1 cellular context compared by ENCODE assay signal in the genomic region with DNA sequence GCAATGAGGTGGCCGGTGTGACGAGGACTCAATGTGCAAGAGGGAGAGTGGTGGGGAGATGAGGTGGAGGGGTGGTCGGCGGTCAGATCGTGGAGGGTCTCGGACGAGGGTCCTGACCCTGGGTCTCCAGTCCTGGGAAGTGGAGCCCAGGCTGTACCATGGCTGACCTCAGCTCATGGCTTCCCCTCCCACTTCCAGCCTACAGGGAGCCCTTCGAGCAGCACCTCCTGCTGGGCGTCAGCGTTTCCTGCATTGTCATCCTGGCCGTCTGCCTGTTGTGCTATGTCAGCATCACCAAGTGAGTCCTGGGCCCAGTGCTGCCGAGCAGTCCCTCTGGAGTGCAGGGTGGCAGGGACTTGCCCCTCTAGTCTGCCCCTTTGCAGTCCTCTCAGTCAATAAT.
TF ChIP-seq lines count a peak whose summit lies in the region.

No MANE protein-coding gene starts in this region.

TF ChIP-seq in K562, 482 proteins besides CTCF, POLR2A, EP300 and RAD21:
- TF ChIP-seq, protein P1, sequence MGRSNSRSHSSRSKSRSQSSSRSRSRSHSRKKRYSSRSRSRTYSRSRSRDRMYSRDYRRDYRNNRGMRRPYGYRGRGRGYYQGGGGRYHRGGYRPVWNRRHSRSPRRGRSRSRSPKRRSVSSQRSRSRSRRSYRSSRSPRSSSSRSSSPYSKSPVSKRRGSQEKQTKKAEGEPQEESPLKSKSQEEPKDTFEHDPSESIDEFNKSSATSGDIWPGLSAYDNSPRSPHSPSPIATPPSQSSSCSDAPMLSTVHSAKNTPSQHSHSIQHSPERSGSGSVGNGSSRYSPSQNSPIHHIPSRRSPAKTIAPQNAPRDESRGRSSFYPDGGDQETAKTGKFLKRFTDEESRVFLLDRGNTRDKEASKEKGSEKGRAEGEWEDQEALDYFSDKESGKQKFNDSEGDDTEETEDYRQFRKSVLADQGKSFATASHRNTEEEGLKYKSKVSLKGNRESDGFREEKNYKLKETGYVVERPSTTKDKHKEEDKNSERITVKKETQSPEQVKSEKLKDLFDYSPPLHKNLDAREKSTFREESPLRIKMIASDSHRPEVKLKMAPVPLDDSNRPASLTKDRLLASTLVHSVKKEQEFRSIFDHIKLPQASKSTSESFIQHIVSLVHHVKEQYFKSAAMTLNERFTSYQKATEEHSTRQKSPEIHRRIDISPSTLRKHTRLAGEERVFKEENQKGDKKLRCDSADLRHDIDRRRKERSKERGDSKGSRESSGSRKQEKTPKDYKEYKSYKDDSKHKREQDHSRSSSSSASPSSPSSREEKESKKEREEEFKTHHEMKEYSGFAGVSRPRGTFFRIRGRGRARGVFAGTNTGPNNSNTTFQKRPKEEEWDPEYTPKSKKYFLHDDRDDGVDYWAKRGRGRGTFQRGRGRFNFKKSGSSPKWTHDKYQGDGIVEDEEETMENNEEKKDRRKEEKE (IDR thresholded peaks at IDR 0.05; ENCODE audit: borderline replicate concordance in 1 of 2, control insufficient read depth in 1 of 2, low read depth in 2 of 2, low read length in 1 of 2), result no peak
- 0 out of 2 replicates have a peak, but pooled peaks have one; percentile 10 for TF ChIP-seq ETV1 (tag; conservative IDR thresholded peaks at IDR 0.05; ENCODE audit: low read depth)
- TF ChIP-seq ZBTB7A (IDR thresholded peaks at IDR 0.05; ENCODE audit: borderline replicate concordance, control insufficient read depth, low read depth, low read length), result peak; percentile 27; the same call in 1 of the 2 replicates
- TF ChIP-seq GTF2E2 (tag; IDR thresholded peaks at IDR 0.05), result no peak
- peak; percentile 92 for TF ChIP-seq MAFG (tag; conservative IDR thresholded peaks at IDR 0.05)
- TF ChIP-seq, protein P2, sequence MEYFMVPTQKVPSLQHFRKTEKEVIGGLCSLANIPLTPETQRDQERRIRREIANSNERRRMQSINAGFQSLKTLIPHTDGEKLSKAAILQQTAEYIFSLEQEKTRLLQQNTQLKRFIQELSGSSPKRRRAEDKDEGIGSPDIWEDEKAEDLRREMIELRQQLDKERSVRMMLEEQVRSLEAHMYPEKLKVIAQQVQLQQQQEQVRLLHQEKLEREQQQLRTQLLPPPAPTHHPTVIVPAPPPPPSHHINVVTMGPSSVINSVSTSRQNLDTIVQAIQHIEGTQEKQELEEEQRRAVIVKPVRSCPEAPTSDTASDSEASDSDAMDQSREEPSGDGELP (CRISPR knock-in tag; IDR thresholded peaks at IDR 0.05; ENCODE audit: borderline replicate concordance), result no peak
- TF ChIP-seq, protein P3, sequence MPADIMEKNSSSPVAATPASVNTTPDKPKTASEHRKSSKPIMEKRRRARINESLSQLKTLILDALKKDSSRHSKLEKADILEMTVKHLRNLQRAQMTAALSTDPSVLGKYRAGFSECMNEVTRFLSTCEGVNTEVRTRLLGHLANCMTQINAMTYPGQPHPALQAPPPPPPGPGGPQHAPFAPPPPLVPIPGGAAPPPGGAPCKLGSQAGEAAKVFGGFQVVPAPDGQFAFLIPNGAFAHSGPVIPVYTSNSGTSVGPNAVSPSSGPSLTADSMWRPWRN (IDR thresholded peaks at IDR 0.05; ENCODE audit: low read depth), result no peak
- TF ChIP-seq ZNF764 (CRISPR knock-in tag; IDR thresholded peaks at IDR 0.05; ENCODE audit: low read depth), result 0 out of 2 replicates have a peak, but pooled peaks have one; percentile 48
- TF ChIP-seq, protein P4, sequence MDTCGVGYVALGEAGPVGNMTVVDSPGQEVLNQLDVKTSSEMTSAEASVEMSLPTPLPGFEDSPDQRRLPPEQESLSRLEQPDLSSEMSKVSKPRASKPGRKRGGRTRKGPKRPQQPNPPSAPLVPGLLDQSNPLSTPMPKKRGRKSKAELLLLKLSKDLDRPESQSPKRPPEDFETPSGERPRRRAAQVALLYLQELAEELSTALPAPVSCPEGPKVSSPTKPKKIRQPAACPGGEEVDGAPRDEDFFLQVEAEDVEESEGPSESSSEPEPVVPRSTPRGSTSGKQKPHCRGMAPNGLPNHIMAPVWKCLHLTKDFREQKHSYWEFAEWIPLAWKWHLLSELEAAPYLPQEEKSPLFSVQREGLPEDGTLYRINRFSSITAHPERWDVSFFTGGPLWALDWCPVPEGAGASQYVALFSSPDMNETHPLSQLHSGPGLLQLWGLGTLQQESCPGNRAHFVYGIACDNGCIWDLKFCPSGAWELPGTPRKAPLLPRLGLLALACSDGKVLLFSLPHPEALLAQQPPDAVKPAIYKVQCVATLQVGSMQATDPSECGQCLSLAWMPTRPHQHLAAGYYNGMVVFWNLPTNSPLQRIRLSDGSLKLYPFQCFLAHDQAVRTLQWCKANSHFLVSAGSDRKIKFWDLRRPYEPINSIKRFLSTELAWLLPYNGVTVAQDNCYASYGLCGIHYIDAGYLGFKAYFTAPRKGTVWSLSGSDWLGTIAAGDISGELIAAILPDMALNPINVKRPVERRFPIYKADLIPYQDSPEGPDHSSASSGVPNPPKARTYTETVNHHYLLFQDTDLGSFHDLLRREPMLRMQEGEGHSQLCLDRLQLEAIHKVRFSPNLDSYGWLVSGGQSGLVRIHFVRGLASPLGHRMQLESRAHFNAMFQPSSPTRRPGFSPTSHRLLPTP (IDR thresholded peaks at IDR 0.05; ENCODE audit: borderline replicate concordance, extremely low read depth, insufficient read length), result peak; percentile 53
- TF ChIP-seq, protein P5, sequence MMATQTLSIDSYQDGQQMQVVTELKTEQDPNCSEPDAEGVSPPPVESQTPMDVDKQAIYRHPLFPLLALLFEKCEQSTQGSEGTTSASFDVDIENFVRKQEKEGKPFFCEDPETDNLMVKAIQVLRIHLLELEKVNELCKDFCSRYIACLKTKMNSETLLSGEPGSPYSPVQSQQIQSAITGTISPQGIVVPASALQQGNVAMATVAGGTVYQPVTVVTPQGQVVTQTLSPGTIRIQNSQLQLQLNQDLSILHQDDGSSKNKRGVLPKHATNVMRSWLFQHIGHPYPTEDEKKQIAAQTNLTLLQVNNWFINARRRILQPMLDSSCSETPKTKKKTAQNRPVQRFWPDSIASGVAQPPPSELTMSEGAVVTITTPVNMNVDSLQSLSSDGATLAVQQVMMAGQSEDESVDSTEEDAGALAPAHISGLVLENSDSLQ (IDR thresholded peaks at IDR 0.05), result peak; percentile 17; the same call in 1 of the 2 replicates
- TF ChIP-seq THRAP3 (IDR thresholded peaks at IDR 0.05; ENCODE audit: borderline replicate concordance), result no peak
- TF ChIP-seq, protein P6, sequence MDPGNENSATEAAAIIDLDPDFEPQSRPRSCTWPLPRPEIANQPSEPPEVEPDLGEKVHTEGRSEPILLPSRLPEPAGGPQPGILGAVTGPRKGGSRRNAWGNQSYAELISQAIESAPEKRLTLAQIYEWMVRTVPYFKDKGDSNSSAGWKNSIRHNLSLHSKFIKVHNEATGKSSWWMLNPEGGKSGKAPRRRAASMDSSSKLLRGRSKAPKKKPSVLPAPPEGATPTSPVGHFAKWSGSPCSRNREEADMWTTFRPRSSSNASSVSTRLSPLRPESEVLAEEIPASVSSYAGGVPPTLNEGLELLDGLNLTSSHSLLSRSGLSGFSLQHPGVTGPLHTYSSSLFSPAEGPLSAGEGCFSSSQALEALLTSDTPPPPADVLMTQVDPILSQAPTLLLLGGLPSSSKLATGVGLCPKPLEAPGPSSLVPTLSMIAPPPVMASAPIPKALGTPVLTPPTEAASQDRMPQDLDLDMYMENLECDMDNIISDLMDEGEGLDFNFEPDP (CRISPR knock-in tag; IDR thresholded peaks at IDR 0.05), result no peak
- no peak for TF ChIP-seq EZH2 (IDR thresholded peaks at IDR 0.05; ENCODE audit: borderline replicate concordance, low read depth, low read length)
- TF ChIP-seq NFE2 (IDR thresholded peaks at IDR 0.05; ENCODE audit: low read depth), result peak; percentile 85
- TF ChIP-seq MAZ (CRISPR knock-in tag; conservative IDR thresholded peaks at IDR 0.05 in 1 of 2, IDR thresholded peaks at IDR 0.05 in 1 of 2), result 0 out of 4 replicates have a peak, but pooled peaks of 1 of the 2 experiments have one; percentile 21
- TF ChIP-seq MAFF (IDR thresholded peaks at IDR 0.05; ENCODE audit: low read length), result peak; percentile 62
- TF ChIP-seq PHF21A (IDR thresholded peaks at IDR 0.05; ENCODE audit: borderline replicate concordance, low read depth), result no peak
- TF ChIP-seq, protein P7, sequence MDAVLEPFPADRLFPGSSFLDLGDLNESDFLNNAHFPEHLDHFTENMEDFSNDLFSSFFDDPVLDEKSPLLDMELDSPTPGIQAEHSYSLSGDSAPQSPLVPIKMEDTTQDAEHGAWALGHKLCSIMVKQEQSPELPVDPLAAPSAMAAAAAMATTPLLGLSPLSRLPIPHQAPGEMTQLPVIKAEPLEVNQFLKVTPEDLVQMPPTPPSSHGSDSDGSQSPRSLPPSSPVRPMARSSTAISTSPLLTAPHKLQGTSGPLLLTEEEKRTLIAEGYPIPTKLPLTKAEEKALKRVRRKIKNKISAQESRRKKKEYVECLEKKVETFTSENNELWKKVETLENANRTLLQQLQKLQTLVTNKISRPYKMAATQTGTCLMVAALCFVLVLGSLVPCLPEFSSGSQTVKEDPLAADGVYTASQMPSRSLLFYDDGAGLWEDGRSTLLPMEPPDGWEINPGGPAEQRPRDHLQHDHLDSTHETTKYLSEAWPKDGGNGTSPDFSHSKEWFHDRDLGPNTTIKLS (IDR thresholded peaks at IDR 0.05; ENCODE audit: borderline replicate concordance, low read depth), result no peak
- TF ChIP-seq L3MBTL2 (IDR thresholded peaks at IDR 0.05), result 0 out of 2 replicates have a peak, but pooled peaks have one; percentile 16
- no peak for TF ChIP-seq TBP (optimal IDR thresholded peaks at IDR 0.05; ENCODE audit: low read depth, low read length)
- peak; percentile 83 for TF ChIP-seq MAFK (IDR thresholded peaks at IDR 0.05; ENCODE audit: low read length)
- 0 out of 2 replicates have a peak, but pooled peaks have one; percentile 7 for TF ChIP-seq SMC3 (conservative IDR thresholded peaks at IDR 0.05; ENCODE audit: insufficient read depth, low read depth, low read length)
- no peak for TF ChIP-seq ZNF143 (CRISPR knock-in tag; IDR thresholded peaks at IDR 0.05)
- peak; percentile 95 for TF ChIP-seq C11orf30 (IDR thresholded peaks at IDR 0.05; ENCODE audit: low read depth)
- peak in 1 of 3 experiments; percentile 35 for TF ChIP-seq YY1 (IDR thresholded peaks at IDR 0.05; ENCODE audit: borderline replicate concordance in 1 of 3, control insufficient read depth in 1 of 3, extremely low read depth in 1 of 3, insufficient read depth in 3 of 3, insufficient read length in 1 of 3, insufficient replicate concordance in 2 of 3, low read depth in 1 of 3, low read length in 2 of 3)
- peak; percentile 97 for TF ChIP-seq ZNF316 (IDR thresholded peaks at IDR 0.05)
- TF ChIP-seq, protein P8, sequence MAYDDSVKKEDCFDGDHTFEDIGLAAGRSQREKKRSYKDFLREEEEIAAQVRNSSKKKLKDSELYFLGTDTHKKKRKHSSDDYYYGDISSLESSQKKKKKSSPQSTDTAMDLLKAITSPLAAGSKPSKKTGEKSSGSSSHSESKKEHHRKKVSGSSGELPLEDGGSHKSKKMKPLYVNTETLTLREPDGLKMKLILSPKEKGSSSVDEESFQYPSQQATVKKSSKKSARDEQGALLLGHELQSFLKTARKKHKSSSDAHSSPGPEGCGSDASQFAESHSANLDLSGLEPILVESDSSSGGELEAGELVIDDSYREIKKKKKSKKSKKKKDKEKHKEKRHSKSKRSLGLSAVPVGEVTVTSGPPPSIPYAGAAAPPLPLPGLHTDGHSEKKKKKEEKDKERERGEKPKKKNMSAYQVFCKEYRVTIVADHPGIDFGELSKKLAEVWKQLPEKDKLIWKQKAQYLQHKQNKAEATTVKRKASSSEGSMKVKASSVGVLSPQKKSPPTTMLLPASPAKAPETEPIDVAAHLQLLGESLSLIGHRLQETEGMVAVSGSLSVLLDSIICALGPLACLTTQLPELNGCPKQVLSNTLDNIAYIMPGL (CRISPR knock-in tag; IDR thresholded peaks at IDR 0.05), result no peak
- peak in 1 of 2 experiments; percentile 61; a peak in 2 of 4 replicates for TF ChIP-seq RCOR1 (IDR thresholded peaks at IDR 0.05; ENCODE audit: borderline replicate concordance in 1 of 2, low read depth in 2 of 2, low read length in 2 of 2)
- TF ChIP-seq CTBP1 (IDR thresholded peaks at IDR 0.05; ENCODE audit: borderline replicate concordance), result peak; percentile 36; the same call in 1 of the 2 replicates
- no peak for TF ChIP-seq ZFPM2 (CRISPR knock-in tag; IDR thresholded peaks at IDR 0.05)
- 0 out of 2 replicates have a peak, but pooled peaks have one; percentile 5 for TF ChIP-seq JUND (IDR thresholded peaks at IDR 0.05; ENCODE audit: borderline replicate concordance, low read depth, low read length)
- TF ChIP-seq JUND (tag; IDR thresholded peaks at IDR 0.05; ENCODE audit: borderline replicate concordance, low read depth, low read length), result no peak; the same call in 2 of the 3 replicates
- TF ChIP-seq CREM (IDR thresholded peaks at IDR 0.05; ENCODE audit: low read depth), result peak; percentile 47
- TF ChIP-seq KLF10 (CRISPR knock-in tag; IDR thresholded peaks at IDR 0.05), result no peak
- no peak for TF ChIP-seq SPI1 (IDR thresholded peaks at IDR 0.05; ENCODE audit: borderline replicate concordance, low read depth, low read length)
- no peak for TF ChIP-seq TBL1XR1 (IDR thresholded peaks at IDR 0.05; ENCODE audit: low read length in 2 of 2)
- no peak for TF ChIP-seq FOXM1 (IDR thresholded peaks at IDR 0.05; ENCODE audit: low read depth)
- no peak for TF ChIP-seq FOXM1 (CRISPR knock-in tag; IDR thresholded peaks at IDR 0.05; ENCODE audit: low read depth)
- TF ChIP-seq DPF2 (IDR thresholded peaks at IDR 0.05), result no peak
